In the genomic region with DNA sequence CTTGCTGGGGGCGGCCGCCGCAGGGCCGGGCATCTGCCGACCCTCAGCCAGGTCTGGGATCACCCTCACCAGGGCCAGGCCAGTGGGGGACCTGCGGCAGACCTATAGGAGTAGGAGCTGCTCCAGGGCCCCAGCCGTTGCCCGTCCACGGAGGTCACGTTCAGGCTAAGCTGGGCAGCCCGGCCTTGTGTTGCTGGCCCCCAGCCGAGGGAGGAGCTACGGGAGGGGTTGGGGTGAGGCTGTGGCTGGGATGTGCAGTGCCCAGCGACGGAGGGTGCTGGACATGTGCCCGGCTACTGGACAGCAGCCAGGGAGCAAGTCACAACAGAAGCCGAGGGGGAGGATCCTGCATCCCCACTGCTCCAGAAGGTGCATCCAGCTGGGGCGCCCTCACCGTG, we compare ENCODE assay signal across 15 cellular contexts. TPM values are rescaled to one million over a fixed set of nuclear protein-coding genes. Genes with fewer than 3 reads are reported as not detected.
A peak's percentile ranks its signal among the peaks of the same experiment; 100 is the strongest.
DNase-seq lines count a peak whose midpoint lies in the region; ATAC-seq and TF ChIP-seq lines count a peak whose summit lies in the region.
"Had no signal": no experiment of that assay in that cellular context is flagged by ENCODE, and none has a peak within 500 bp of the region (broad histone marks: within the 10 kb centered on the region; RNA-seq: fewer than 3 reads in every experiment).

No MANE protein-coding gene starts in this region.

- peaks cover 0 to 6% of the 10 kb centered on the region in 2 donors for H3K4me1 Mint-ChIP-seq in effector memory CD8-positive, alpha-beta T cell (ENCODE audit: low read depth in 2 of 2)
- H3K4me1 Mint-ChIP-seq in naive thymus-derived CD4-positive, alpha-beta T cell: peaks cover 0 to 10% (median 3%) of the 10 kb centered on the region in 7 donors

- DNase-seq in Right ventricle myocardium inferior (ENCODE audit: missing footprints) (peak; percentile 83), right atrium auricular region (ENCODE audit: low spot score) (no peak), dorsolateral prefrontal cortex (peak; percentile 13 to 87 (median 74)), mucosa of descending colon (peak in 2 of 3 donors; percentile 56 to 72), COLO829 (ENCODE audit: low spot score) (no peak)
- no peak for DNase-seq in effector memory CD8-positive, alpha-beta T cell
- no peak for DNase-seq in naive thymus-derived CD4-positive, alpha-beta T cell
- DNase-seq: activated gamma-delta T cell treated with Interleukin-2 at 50 U/mL for 16 hours; GM23248; stimulated activated naive CD4-positive, alpha-beta T cell treated with Interleukin-2 at 50 U/mL for 16 hours had no signal

- H3K4me3 ChIP-seq in right atrium auricular region (no peak overlapping the region), dorsolateral prefrontal cortex (no peak overlapping the region), mucosa of descending colon (no peak overlapping the region)
- H3K4me3 ChIP-seq in naive thymus-derived CD4-positive, alpha-beta T cell (ENCODE audit: low read length): no peak overlapping the region
- H3K4me3 ChIP-seq: coronary artery, GM23248 had no signal

- H3K27me3 ChIP-seq in right atrium auricular region: no peaks in the 10 kb centered on the region
- H3K27me3 ChIP-seq in dorsolateral prefrontal cortex: peaks cover 0 to 6% (median 1%) of the 10 kb centered on the region in 45 donors
- no peaks in the 10 kb centered on the region for H3K27me3 ChIP-seq in naive thymus-derived CD4-positive, alpha-beta T cell (ENCODE audit: control insufficient read depth in 2 of 2, insufficient read depth in 2 of 2, low read length in 2 of 2)

- CTCF ChIA-PET in naive thymus-derived CD4-positive, alpha-beta T cell (lab: Charles Lee): interaction anchor here (0.7 kb wide), 1 partner anchor 320 kb away, joined by 3 read pairs; no protein-coding TSS in a partner anchor

- H3K36me3 ChIP-seq in right atrium auricular region: no peaks in the 10 kb centered on the region
- H3K36me3 ChIP-seq in mucosa of descending colon (ENCODE audit: low read depth): no peaks in the 10 kb centered on the region
- no peaks in the 10 kb centered on the region for H3K36me3 ChIP-seq in naive thymus-derived CD4-positive, alpha-beta T cell (ENCODE audit: control insufficient read depth in 2 of 3, insufficient read depth in 3 of 3, low read length in 3 of 3)

- ATAC-seq in Right ventricle myocardium inferior (peak; percentile 87), mucosa of descending colon (peak; percentile 67), GM21717 (IDR thresholded peaks at IDR 0.05; ENCODE audit: unreplicated experiment) (no peak)
- no peak for ATAC-seq in effector memory CD8-positive, alpha-beta T cell (replicated peaks)
- ATAC-seq in naive thymus-derived CD4-positive, alpha-beta T cell: no peak
- ATAC-seq: activated CD4-positive, CD25-positive, alpha-beta regulatory T cell treated with anti-CD3 and anti-CD28 coated beads, Interleukin-2, amount 50 U/mL, for 24 hours had no signal

- H3K27ac ChIP-seq in right atrium auricular region (no peak overlapping the region), dorsolateral prefrontal cortex (no peak overlapping the region)
- no peak overlapping the region for H3K27ac ChIP-seq in naive thymus-derived CD4-positive, alpha-beta T cell (ENCODE audit: low read depth, low read length)
- H3K27ac ChIP-seq: coronary artery, GM23248 had no signal

- H3K4me3 Mint-ChIP-seq in effector memory CD8-positive, alpha-beta T cell: no peak overlapping the region
- H3K4me3 Mint-ChIP-seq in naive thymus-derived CD4-positive, alpha-beta T cell: no peak overlapping the region

- POLR2A ChIA-PET in naive thymus-derived CD4-positive, alpha-beta T cell (lab: Charles Lee): no interaction called here

- peaks cover 7 to 10% of the 10 kb centered on the region in 2 donors for H3K9me3 Mint-ChIP-seq in effector memory CD8-positive, alpha-beta T cell
- peaks cover 0 to 12% (median 8%) of the 10 kb centered on the region in 11 donors for H3K9me3 Mint-ChIP-seq in naive thymus-derived CD4-positive, alpha-beta T cell

- TF ChIP-seq CTCF in right atrium auricular region (IDR thresholded peaks at IDR 0.05) (no peak), dorsolateral prefrontal cortex (IDR thresholded peaks at IDR 0.05 in 54 of 56, conservative IDR thresholded peaks at IDR 0.05 in 2 of 56; ENCODE audit: low read depth in 1 of 56, partially characterized antibody in 56 of 56) (peak in 1 of 56 donors; percentile 12), mucosa of descending colon (IDR thresholded peaks at IDR 0.05) (no peak)

- peaks cover 52 to 81% of the 10 kb centered on the region in 2 donors for H3K27me3 Mint-ChIP-seq in effector memory CD8-positive, alpha-beta T cell
- H3K27me3 Mint-ChIP-seq in naive thymus-derived CD4-positive, alpha-beta T cell: peaks cover 27 to 51% (median 46%) of the 10 kb centered on the region in 5 donors

- H3K27ac Mint-ChIP-seq in effector memory CD8-positive, alpha-beta T cell: no peak overlapping the region
- H3K27ac Mint-ChIP-seq in naive thymus-derived CD4-positive, alpha-beta T cell: no peak overlapping the region

- H3K9me3 ChIP-seq in right atrium auricular region (peaks cover 0 to under 1% of the 10 kb centered on the region in 2 donors), mucosa of descending colon (no peaks in the 10 kb centered on the region)
- H3K9me3 ChIP-seq in naive thymus-derived CD4-positive, alpha-beta T cell (ENCODE audit: control insufficient read depth in 2 of 3, low read length in 3 of 3): no peaks in the 10 kb centered on the region

- H3K36me3 Mint-ChIP-seq in effector memory CD8-positive, alpha-beta T cell (ENCODE audit: insufficient read depth): no peaks in the 10 kb centered on the region
- peaks cover 0 to 10% (median 1%) of the 10 kb centered on the region in 5 donors for H3K36me3 Mint-ChIP-seq in naive thymus-derived CD4-positive, alpha-beta T cell

- H3K4me1 ChIP-seq in right atrium auricular region: peaks cover 0 to 12% of the 10 kb centered on the region in 2 donors
- H3K4me1 ChIP-seq in mucosa of descending colon (ENCODE audit: low read depth): peaks cover 12% of the 10 kb centered on the region
- H3K4me1 ChIP-seq in naive thymus-derived CD4-positive, alpha-beta T cell (ENCODE audit: control insufficient read depth in 2 of 2, insufficient read depth in 2 of 2, low read length in 2 of 2): no peaks in the 10 kb centered on the region

- intact Hi-C loops in Right ventricle myocardium inferior (cut with DNase I): no loop called here
- intact Hi-C loops in dorsolateral prefrontal cortex (cut with DNase I): loop anchor here in 1 of 2 donors (10.0 kb wide), 1 partner anchor 303 kb away; no protein-coding TSS in a partner anchor
- intact Hi-C loops in mucosa of descending colon (cut with DNase I, micrococcal nuclease): loop anchor here in 1 of 2 donors (10.0 kb wide), 2 partner anchors 237 to 483 kb away; no protein-coding TSS in a partner anchor
- intact Hi-C loops in naive thymus-derived CD4-positive, alpha-beta T cell (cut with micrococcal nuclease): loop anchor here in 1 of 2 donors (10.0 kb wide), 1 partner anchor 223 kb away; no protein-coding TSS in a partner anchor

RNA-seq across cellular contexts. Expression of a gene that starts 39.6 kb away (rescaled TPM):
- total RNA-seq in Right ventricle myocardium inferior: not detected
- total RNA-seq in right atrium auricular region: not detected
- under 1 TPM in 1 of 120 experiments, not detected in 119; 0.07 TPM for total RNA-seq in dorsolateral prefrontal cortex
- 10 to 100 TPM; 14.4 to 92.8 (median 29.2) TPM for total RNA-seq in mucosa of descending colon
- total RNA-seq in naive thymus-derived CD4-positive, alpha-beta T cell: not detected
- polyA plus RNA-seq in naive thymus-derived CD4-positive, alpha-beta T cell: not detected
- total RNA-seq: GM23248, mononuclear cell, OCI-LY7 had no signal
- polyA plus RNA-seq: GM23248 had no signal

RNA-seq across cellular contexts. Expression of a gene that starts 50.0 kb away (rescaled TPM):
- total RNA-seq in Right ventricle myocardium inferior (179 TPM), right atrium auricular region (10 to 100 TPM; 28.5 to 42.3 TPM), dorsolateral prefrontal cortex (10 to 100 TPM; 10.4 to 49.3 (median 16.7) TPM), mucosa of descending colon (10 to 100 TPM; 80.5 to 97.4 (median 94.1) TPM)
- 100 to 1,000 TPM in 1 of 5 experiments, 10 to 100 TPM in 4; 45.3 to 101 (median 64.5) TPM for total RNA-seq in naive thymus-derived CD4-positive, alpha-beta T cell
- 10 to 100 TPM in 1 of 2 donors, 1 to 10 TPM in 1; 6.4 to 30.5 TPM for polyA plus RNA-seq in naive thymus-derived CD4-positive, alpha-beta T cell

Comparison
In these comparisons a context has a peak if more than half of its experiments do, and no peak if none do; other contexts are left out.
1. DNase-seq: peak in Right ventricle myocardium inferior (single experiment), dorsolateral prefrontal cortex (10 of 10) and mucosa of descending colon (2 of 3); none in right atrium auricular region (single experiment), effector memory CD8-positive, alpha-beta T cell (0 of 3), naive thymus-derived CD4-positive, alpha-beta T cell (0 of 9) and COLO829 (single experiment).
2. ATAC-seq: peak in Right ventricle myocardium inferior (single experiment) and mucosa of descending colon (single experiment); none in effector memory CD8-positive, alpha-beta T cell (single experiment), GM21717 (single experiment) and naive thymus-derived CD4-positive, alpha-beta T cell (single experiment).
3. RNA of a gene that starts 39.6 kb away (total RNA-seq): 14.4 to 92.8 TPM in mucosa of descending colon; not detected in Right ventricle myocardium inferior (single experiment), not detected in right atrium auricular region, 0.07 TPM in dorsolateral prefrontal cortex and not detected in naive thymus-derived CD4-positive, alpha-beta T cell; every median in the first group is over 10 times any median in the second.